ENCODE assay signal across 27 cellular contexts in genomic region chr20:58795923-58796245, GRCh38. TPM values are rescaled to one million over a fixed set of nuclear protein-coding genes. Genes with fewer than 3 reads are reported as not detected.
"Had no signal": no experiment of that assay in that cellular context is flagged by ENCODE, and none has a peak within 500 bp of the region (broad histone marks: within the 10 kb centered on the region; RNA-seq: fewer than 3 reads in every experiment).

No MANE protein-coding gene starts in this region.

- H3K4me2 ChIP-seq: hepatocyte had no signal

- ATAC-seq: esophagus mucosa, gastrocnemius medialis, heart left ventricle, left lung, left ventricle myocardium superior, lower lobe of right lung had no signal

- H3K4me1 ChIP-seq: esophagus squamous epithelium, gastrocnemius medialis, heart left ventricle, left lung, lower lobe of right lung had no signal

- H3K27ac Mint-ChIP-seq: immature natural killer cell had no signal

- FAIRE-seq: colon, endometrium, kidney had no signal

- H3K36me3 Mint-ChIP-seq: immature natural killer cell had no signal

- DNase-seq: dermis blood vessel endothelial cell; dorsolateral prefrontal cortex; effector CD4-positive, alpha-beta T cell; effector memory CD4-positive, alpha-beta T cell; erythroblast; esophagus squamous epithelium; foreskin fibroblast; foreskin melanocyte; gastrocnemius medialis; heart left ventricle; hypothalamus; immature natural killer cell; islet precursor cell; kidney; kidney glomerular epithelial cell; left lung; left ventricle myocardium superior; lower lobe of right lung; mesendoderm; midbrain had no signal

- H3K36me3 ChIP-seq: esophagus squamous epithelium, gastrocnemius medialis, heart left ventricle, left lung, lower lobe of right lung had no signal

- H3K4me3 ChIP-seq: coronary artery, dorsolateral prefrontal cortex, esophagus squamous epithelium, gastrocnemius medialis, heart left ventricle, hepatocyte, left lung, lower lobe of right lung had no signal

- H3K27ac ChIP-seq: coronary artery, dorsolateral prefrontal cortex, epithelial cell of prostate, esophagus squamous epithelium, gastrocnemius medialis, heart left ventricle, hepatocyte, left lung, lower lobe of right lung had no signal

- H3K4me1 Mint-ChIP-seq: immature natural killer cell had no signal

- H2AFZ ChIP-seq: hepatocyte had no signal

- H3K79me2 ChIP-seq: hepatocyte had no signal

- H3K9me3 Mint-ChIP-seq: immature natural killer cell had no signal

- H3K4me3 Mint-ChIP-seq: immature natural killer cell had no signal

- H3K9me3 ChIP-seq: esophagus squamous epithelium, gastrocnemius medialis, heart left ventricle, left lung, lower lobe of right lung had no signal

- H3K27me3 ChIP-seq: hepatocyte had no signal

RNA-seq across cellular contexts. Expression of gene GNAS-AS1, which starts 54.8 kb away (rescaled TPM):
- total RNA-seq: dermis blood vessel endothelial cell, gastrocnemius medialis, hepatocyte, lung microvascular endothelial cell had no signal
- polyA plus RNA-seq: immature natural killer cell had no signal
